Comparison of ENCODE assay signal across 16 cellular contexts in the genomic region with DNA sequence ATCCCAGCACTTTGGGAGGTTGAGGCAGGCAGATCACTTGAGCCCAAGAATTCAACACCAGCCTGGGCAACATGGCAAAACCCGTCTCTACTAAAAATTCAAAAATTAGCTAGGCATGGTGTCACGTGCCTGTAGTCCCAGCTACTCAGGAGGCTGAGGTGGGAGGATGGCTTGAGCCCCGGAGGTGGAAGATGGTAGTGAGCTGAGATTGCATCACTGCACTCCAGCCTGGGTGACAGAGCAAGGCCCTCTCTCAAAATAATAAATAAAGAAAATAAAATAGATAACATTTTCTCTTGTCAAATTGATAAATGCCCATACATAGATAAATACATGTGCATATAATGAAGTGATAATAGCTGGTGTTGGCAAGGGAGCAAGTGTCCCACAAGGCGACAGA. TPM values are rescaled to one million over a fixed set of nuclear protein-coding genes. Genes with fewer than 3 reads are reported as not detected.
DNase-seq lines count a peak whose midpoint lies in the region; ATAC-seq and TF ChIP-seq lines count a peak whose summit lies in the region.
"Had no signal": no experiment of that assay in that cellular context is flagged by ENCODE, and none has a peak within 500 bp of the region (broad histone marks: within the 10 kb centered on the region; RNA-seq: fewer than 3 reads in every experiment).

No MANE protein-coding gene starts in this region.

- peak; percentile 29; the same call in 1 of the 2 replicates for TF ChIP-seq CTCF in HFFc6 (IDR thresholded peaks at IDR 0.05)
- no peak for TF ChIP-seq CTCF in RWPE1 (conservative IDR thresholded peaks at IDR 0.05; ENCODE audit: low read depth)
- TF ChIP-seq CTCF in endodermal cell (conservative IDR thresholded peaks at IDR 0.05), result peak; percentile 53
- TF ChIP-seq CTCF in gastroesophageal sphincter (IDR thresholded peaks at IDR 0.05), result peak in 2 of 4 experiments; percentile 25 to 31
- no peak for TF ChIP-seq CTCF in BE2C (IDR thresholded peaks at IDR 0.05; ENCODE audit: low read depth, low read length)

- CTCF ChIA-PET in RWPE1 (lab: Yijun Ruan, JAX), result interaction anchor here (0.8 kb wide), 1 partner anchor 18 kb away, joined by 3 read pairs; no protein-coding TSS in a partner anchor

- H3K36me3 ChIP-seq in endodermal cell (ENCODE audit: control insufficient read depth, insufficient read depth, low read length) (no peaks in the 10 kb centered on the region), gastroesophageal sphincter (no peaks in the 10 kb centered on the region), BE2C (no peaks in the 10 kb centered on the region)

- H3K9me3 ChIP-seq in endodermal cell (ENCODE audit: control insufficient read depth, low read length) (peaks cover 13% of the 10 kb centered on the region), gastroesophageal sphincter (no peaks in the 10 kb centered on the region), BE2C (no peaks in the 10 kb centered on the region)

- H3K4me3 Mint-ChIP-seq in HFFc6, result no peak overlapping the region
- no peak overlapping the region for H3K4me3 Mint-ChIP-seq in endodermal cell
- H3K4me3 Mint-ChIP-seq: B cell; CD4-positive, alpha-beta memory T cell had no signal

- H3K27me3 ChIP-seq in endodermal cell (ENCODE audit: control insufficient read depth, insufficient read depth, low read length, poor library complexity, severe bottlenecking) (no peaks in the 10 kb centered on the region), gastroesophageal sphincter (no peaks in the 10 kb centered on the region), BE2C (no peaks in the 10 kb centered on the region)

- H3K27ac ChIP-seq in RWPE1 (peak overlapping the region; percentile 75), endodermal cell (ENCODE audit: low read depth, low read length) (no peak overlapping the region), gastroesophageal sphincter (peak overlapping the region; percentile 27 to 75 (median 70))
- H3K27ac ChIP-seq: C4-2B, HL-60 had no signal

- no peak overlapping the region for H3K9ac ChIP-seq in endodermal cell (ENCODE audit: extremely low read depth, low read length, poor library complexity, severe bottlenecking)

- H3K4me1 Mint-ChIP-seq in HFFc6 (ENCODE audit: low read depth) (peaks cover 4% of the 10 kb centered on the region), endodermal cell (peaks cover 5% of the 10 kb centered on the region)
- H3K4me1 Mint-ChIP-seq: B cell; CD4-positive, alpha-beta memory T cell had no signal

- no peak for TF ChIP-seq EP300 in gastroesophageal sphincter (IDR thresholded peaks at IDR 0.05)

- H3K9me3 Mint-ChIP-seq in HFFc6 (peaks cover 10% of the 10 kb centered on the region), endodermal cell (peaks cover 17% of the 10 kb centered on the region)

- H3K27me3 Mint-ChIP-seq in HFFc6 (ENCODE audit: insufficient read depth) (no peaks in the 10 kb centered on the region; the same call in 1 of the 2 replicates), endodermal cell (ENCODE audit: insufficient read depth) (peaks cover 14% of the 10 kb centered on the region)

- DNase-seq in HFFc6, result no peak
- DNase-seq in RWPE1 (ENCODE audit: low spot score), result no peak
- no peak for DNase-seq in endodermal cell
- no peak for DNase-seq in SKM-1 treated with dmso at 0.1 percent for 144 hours (lab: John Stamatoyannopoulos, UW; ENCODE audit: unreplicated experiment)
- DNase-seq in BE2C, result no peak
- DNase-seq in hepatic stellate cell (ENCODE audit: low spot score), result no peak
- no peak for DNase-seq in GM19238 (ENCODE audit: insufficient read length, low spot score)
- DNase-seq: CD4-positive, alpha-beta memory T cell; DMS79; GOT3 had no signal

- no peak overlapping the region for H3K4me3 ChIP-seq in endodermal cell (ENCODE audit: low read length)
- no peak overlapping the region for H3K4me3 ChIP-seq in gastroesophageal sphincter
- no peak overlapping the region for H3K4me3 ChIP-seq in BE2C (ENCODE audit: low read depth, low read length)
- H3K4me3 ChIP-seq: GM12878 had no signal

- 92 to 93% methylated on average over 2 to 4 of the region's 4 CpGs for WGBS in endodermal cell (ENCODE audit: insufficient coverage in 1 of 2, insufficient read length in 1 of 2), 2 experiments
- 19 to 75% methylated on average over 3 to 4 of the region's 4 CpGs for WGBS in gastroesophageal sphincter (ENCODE audit: low coverage in 1 of 2), 2 donors

- H3K27ac Mint-ChIP-seq in HFFc6, result no peak overlapping the region
- no peak overlapping the region for H3K27ac Mint-ChIP-seq in endodermal cell
- H3K27ac Mint-ChIP-seq: B cell; CD4-positive, alpha-beta memory T cell had no signal

- POLR2A ChIA-PET in RWPE1 (lab: Yijun Ruan, JAX; ENCODE audit: low non-redundant PET), result no interaction called here

- peak; percentile 38 for ATAC-seq in gastroesophageal sphincter
- ATAC-seq: GM12878, HCT116 had no signal

- no peak for TF ChIP-seq POLR2A in gastroesophageal sphincter (IDR thresholded peaks at IDR 0.05)

- H3K36me3 Mint-ChIP-seq in HFFc6 (ENCODE audit: low read depth) (peaks cover 6% of the 10 kb centered on the region), endodermal cell (ENCODE audit: low read depth) (no peaks in the 10 kb centered on the region)
- H3K36me3 Mint-ChIP-seq: CD4-positive, alpha-beta memory T cell had no signal

- H3K4me1 ChIP-seq in endodermal cell (ENCODE audit: control insufficient read depth, insufficient read depth, low read length) (no peaks in the 10 kb centered on the region), gastroesophageal sphincter (peaks cover 0 to 36% (median 0%) of the 10 kb centered on the region in 3 donors), BE2C (no peaks in the 10 kb centered on the region)

RNA-seq across cellular contexts. Expression of a gene that starts 33.3 kb away (rescaled TPM):
- 10 to 100 TPM; 48.2 to 52.9 (median 49.7) TPM for total RNA-seq in HFFc6 (2021; fragmentation: NEBNext Ultra II Directional; extraction: Animal tissue kit (Norgen Biotek cat#: 25700))
- total RNA-seq in endodermal cell, result 10 to 100 TPM; 79.4 to 83.4 TPM
- 55.8 TPM for polyA plus RNA-seq in endodermal cell (2013, experiment 1 of 2)
- 53.5 TPM for polyA plus RNA-seq in endodermal cell (2013, experiment 2 of 2)
- 100 to 1,000 TPM in 1 of 4 donors, 10 to 100 TPM in 3; 52.0 to 127 (median 56.3) TPM for total RNA-seq in gastroesophageal sphincter
- polyA plus RNA-seq in BE2C (2012; ENCODE audit: insufficient read depth, insufficient read length, low read depth), result 78.4 TPM

Comparison
In these comparisons a context has a peak if more than half of its experiments do, and no peak if none do; other contexts are left out.
1. CTCF ChIP-seq: peak in HFFc6 (single experiment) and endodermal cell (single experiment); none in RWPE1 (single experiment) and BE2C (single experiment).